8 cellular contexts compared by ENCODE assay signal in the genomic region with DNA sequence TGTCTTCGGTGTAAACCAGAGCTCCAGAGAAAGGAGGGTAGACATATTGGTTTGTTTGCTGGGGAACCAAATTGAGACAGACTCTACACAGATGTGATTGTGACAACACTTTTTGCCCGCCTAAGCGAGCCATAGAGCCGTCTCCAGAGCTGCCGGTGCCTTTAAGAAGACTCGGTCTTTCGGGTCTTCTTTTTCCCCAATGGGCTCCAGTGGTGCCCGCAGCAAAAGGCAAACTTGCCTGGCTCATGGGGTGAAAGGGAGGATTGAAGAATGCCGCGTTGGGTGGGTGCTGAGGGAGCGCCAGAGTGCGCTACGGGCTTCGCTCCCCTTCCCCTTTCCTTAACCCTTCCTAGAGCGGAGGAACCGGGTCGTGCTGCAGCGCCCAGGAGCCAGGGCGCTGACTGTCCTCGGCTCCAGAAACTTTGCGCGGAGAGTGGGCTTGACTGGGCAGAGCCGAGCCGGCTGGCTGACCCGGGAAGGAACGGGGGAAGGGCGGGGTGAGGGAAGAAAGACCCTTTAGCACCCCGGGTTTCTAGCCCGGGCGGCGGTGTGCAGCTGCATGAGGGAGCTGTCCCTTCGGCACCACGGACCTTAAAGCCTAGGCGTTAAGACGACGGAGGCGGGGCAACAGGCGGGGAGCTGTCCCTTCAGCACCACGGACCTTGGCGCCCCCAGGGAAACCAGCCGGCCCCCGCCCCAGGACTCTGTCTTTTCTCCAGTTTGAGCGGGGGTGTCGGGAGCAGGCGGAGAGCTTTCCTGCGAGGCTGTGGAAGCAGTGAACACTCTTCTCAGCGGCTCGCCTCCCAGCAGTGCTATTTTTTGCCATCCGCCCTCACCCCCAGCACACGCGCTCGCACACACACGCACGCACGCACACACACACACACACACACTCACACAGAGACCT. TPM values are rescaled to one million over a fixed set of nuclear protein-coding genes. Genes with fewer than 3 reads are reported as not detected.
A peak's percentile ranks its signal among the peaks of the same experiment; 100 is the strongest.
DNase-seq lines count a peak whose midpoint lies in the region; ATAC-seq and TF ChIP-seq lines count a peak whose summit lies in the region.

A gene (plus strand): TSS at position 890 of the 907 bp plus-strand sequence. CDS start 420 bp downstream, outside the sequence.

- CTCF ChIA-PET in Caco-2 (lab: Charles Lee), result interaction anchor here (1.3 kb wide), 1 partner anchor 185 kb away, joined by 4 read pairs; no protein-coding TSS in a partner anchor

- no TSS peak for BruUV-seq in Caco-2 (replicated peaks; lab: Mats Ljungman, UMichigan)

- H3K4me3 Mint-ChIP-seq in Caco-2 (ENCODE audit: unreplicated experiment), result no peak within 1 kb of the TSS
- no peak within 1 kb of the TSS for H3K4me3 Mint-ChIP-seq in activated T-cell treated with anti-CD3 and anti-CD28 coated beads, Interleukin-2, amount 50 U/mL, for 4 hours

- H3K4me1 Mint-ChIP-seq in Caco-2 (ENCODE audit: low read depth, unreplicated experiment), result no peaks in the 10 kb centered on the region
- H3K4me1 Mint-ChIP-seq in activated T-cell treated with anti-CD3 and anti-CD28 coated beads, Interleukin-2, amount 50 U/mL, for 4 hours (ENCODE audit: low read depth), result peaks cover 2% of the 10 kb centered on the region

- H3K27ac Mint-ChIP-seq in Caco-2 (ENCODE audit: unreplicated experiment), result no peak within 1 kb of the TSS

- DNase-seq in Caco-2 (peak; percentile 45 to 58), NAMALWA (ENCODE audit: low spot score) (peak; percentile 43), Right ventricle myocardium superior (peak; percentile 51), putamen (ENCODE audit: low spot score) (peak; percentile 68), cerebellar cortex (ENCODE audit: low spot score) (no peak)
- peak; percentile 7 for DNase-seq in activated T-cell treated with anti-CD3 and anti-CD28 coated beads, Interleukin-2, amount 50 U/mL, for 4 hours

- H3K27me3 Mint-ChIP-seq in Caco-2 (ENCODE audit: insufficient read depth, unreplicated experiment), result peaks cover 3% of the 10 kb centered on the region
- H3K27me3 Mint-ChIP-seq in activated T-cell treated with anti-CD3 and anti-CD28 coated beads, Interleukin-2, amount 50 U/mL, for 4 hours (ENCODE audit: low read depth), result peaks cover 63% of the 10 kb centered on the region

- no peak within 1 kb of the TSS for H3K4me3 ChIP-seq in Caco-2 (ENCODE audit: low read depth, low read length)

- no peak for TF ChIP-seq CTCF in Caco-2 (IDR thresholded peaks at IDR 0.05; ENCODE audit: insufficient read depth in 1 of 2, low read depth in 1 of 2, low read length in 1 of 2, severe bottlenecking in 1 of 2, unreplicated experiment in 1 of 2)

- ATAC-seq in activated T-cell treated with anti-CD3 and anti-CD28 coated beads, Interleukin-2, amount 50 U/mL, for 4 hours, result peak; percentile 57 to 70
- no peak for ATAC-seq in Right ventricle myocardium superior (ENCODE audit: poor library complexity)
- ATAC-seq in HG02763 (IDR thresholded peaks at IDR 0.05; ENCODE audit: unreplicated experiment), result no peak
- no peak for ATAC-seq in HG03442 (IDR thresholded peaks at IDR 0.05; ENCODE audit: unreplicated experiment)

- H3K36me3 Mint-ChIP-seq in Caco-2 (ENCODE audit: insufficient read depth, unreplicated experiment), result no peaks in the 10 kb centered on the region
- no peaks in the 10 kb centered on the region for H3K36me3 Mint-ChIP-seq in activated T-cell treated with anti-CD3 and anti-CD28 coated beads, Interleukin-2, amount 50 U/mL, for 4 hours (ENCODE audit: insufficient read depth)

- H3K36me3 ChIP-seq in Caco-2 (ENCODE audit: control insufficient read depth, insufficient read depth, low read length), result no peaks in the 10 kb centered on the region

- no peaks in the 10 kb centered on the region for H3K9me3 Mint-ChIP-seq in Caco-2 (ENCODE audit: unreplicated experiment)
- no peaks in the 10 kb centered on the region for H3K9me3 Mint-ChIP-seq in activated T-cell treated with anti-CD3 and anti-CD28 coated beads, Interleukin-2, amount 50 U/mL, for 4 hours

- POLR2A ChIA-PET in Caco-2 (lab: Charles Lee), result no interaction called here

- intact Hi-C loops in Caco-2 (cut with micrococcal nuclease; ENCODE audit: unreplicated experiment) (no loop called here), Right ventricle myocardium superior (cut with DNase I) (no loop called here)

- peaks cover 3% of the 10 kb centered on the region; the same call in 1 of the 2 replicates for H3K4me1 ChIP-seq in Caco-2

- no peaks in the 10 kb centered on the region for H3K9me3 ChIP-seq in Caco-2

- no peaks in the 10 kb centered on the region for H3K27me3 ChIP-seq in Caco-2 (replicated peaks; ENCODE audit: control insufficient read depth, insufficient read depth, low read length)

RNA-seq across cellular contexts. Expression of the gene that starts here (rescaled TPM):
- total RNA-seq in Caco-2 (2022) (not detected in 2 replicates), Right ventricle myocardium superior (not detected)
- not detected for total RNA-seq in activated T-cell treated with anti-CD3 and anti-CD28 coated beads, Interleukin-2, amount 50 U/mL, for 4 hours

Comparison
In these comparisons a context has a peak if more than half of its experiments do, and no peak if none do; other contexts are left out.
1. Peak in DNase-seq in Caco-2; RNA of the gene not detected or under 1 TPM.
2. Peak in DNase-seq and ATAC-seq in activated T-cell treated with anti-CD3 and anti-CD28 coated beads, Interleukin-2, amount 50 U/mL, for 4 hours; RNA of the gene not detected or under 1 TPM.
3. Peak in DNase-seq in Right ventricle myocardium superior; RNA of the gene not detected or under 1 TPM.